1 cellular context compared by ENCODE assay signal in genomic region chr22:37051629-37052385, GRCh38.
A peak's percentile ranks its signal among the peaks of the same experiment; 100 is the strongest.
TF ChIP-seq lines count a peak whose summit lies in the region.

Gene KCTD17 (plus strand): TSS chr22:37051742. CDS start chr22:37051761, 19 bp downstream.

TF ChIP-seq in GM12878, 131 proteins besides CTCF, POLR2A, EP300 and RAD21 (continued from another document):
- TF ChIP-seq NR2F1 (conservative IDR thresholded peaks at IDR 0.05) (0 out of 2 replicates have a peak, but pooled peaks have one; percentile 33), CEBPB (IDR thresholded peaks at IDR 0.05; ENCODE audit: borderline replicate concordance in 1 of 2, low read depth in 2 of 2, low read length in 2 of 2) (no peak), LARP7 (IDR thresholded peaks at IDR 0.05) (peak; percentile 69; the same call in 1 of the 2 replicates), MTA2 (IDR thresholded peaks at IDR 0.05; ENCODE audit: low read depth) (no peak), BHLHE40 (IDR thresholded peaks at IDR 0.05; ENCODE audit: borderline replicate concordance in 1 of 2, low read depth in 2 of 2, low read length in 1 of 2) (peak in 1 of 2 experiments; percentile 43; a peak in 2 of 4 replicates), CREB1 (IDR thresholded peaks at IDR 0.05; ENCODE audit: low read depth) (no peak), YY1 (IDR thresholded peaks at IDR 0.05; ENCODE audit: low read depth, low read length) (peak; percentile 81), SMC3 (IDR thresholded peaks at IDR 0.05; ENCODE audit: borderline replicate concordance, low read length) (no peak), ZNF274 (IDR thresholded peaks at IDR 0.05; ENCODE audit: insufficient read depth, insufficient read length) (no peak), NFYA (IDR thresholded peaks at IDR 0.05; ENCODE audit: borderline replicate concordance, low read depth, low read length) (no peak), SRF (IDR thresholded peaks at IDR 0.05; ENCODE audit: low read depth in 2 of 2, low read length in 2 of 2) (peak in 1 of 2 experiments; percentile 48; a peak in 1 of 4 replicates), SMAD1 (IDR thresholded peaks at IDR 0.05; ENCODE audit: low read depth, partially characterized antibody) (no peak), ETV6 (conservative IDR thresholded peaks at IDR 0.05 in 1 of 2, IDR thresholded peaks at IDR 0.05 in 1 of 2; ENCODE audit: borderline replicate concordance in 1 of 2, low read depth in 1 of 2) (no peak), BACH1 (IDR thresholded peaks at IDR 0.05; ENCODE audit: borderline replicate concordance) (peak; percentile 68; the same call in 1 of the 2 replicates), CBX5 (IDR thresholded peaks at IDR 0.05; ENCODE audit: low read depth) (no peak), REST (IDR thresholded peaks at IDR 0.05; ENCODE audit: low read depth, low read length) (no peak), JUND (IDR thresholded peaks at IDR 0.05; ENCODE audit: low read depth, low read length) (no peak), TARDBP (IDR thresholded peaks at IDR 0.05; ENCODE audit: borderline replicate concordance) (no peak), YBX1 (IDR thresholded peaks at IDR 0.05) (no peak), ZZZ3 (IDR thresholded peaks at IDR 0.05; ENCODE audit: control insufficient read depth, insufficient read length, low read depth) (no peak), ZBTB40 (IDR thresholded peaks at IDR 0.05; ENCODE audit: borderline replicate concordance) (no peak), MXI1 (IDR thresholded peaks at IDR 0.05; ENCODE audit: low read depth, low read length) (peak; percentile 15; the same call in 1 of the 2 replicates), CREM (IDR thresholded peaks at IDR 0.05; ENCODE audit: low read depth) (no peak), RUNX3 (IDR thresholded peaks at IDR 0.05; ENCODE audit: low read length) (no peak), CHD1 (IDR thresholded peaks at IDR 0.05; ENCODE audit: low read depth, low read length) (no peak), ATF2 (IDR thresholded peaks at IDR 0.05; ENCODE audit: low read length) (no peak), ESRRA (IDR thresholded peaks at IDR 0.05; ENCODE audit: low read length) (no peak), PBX3 (IDR thresholded peaks at IDR 0.05; ENCODE audit: insufficient replicate concordance, low read depth, low read length) (no peak), ZNF592 (IDR thresholded peaks at IDR 0.05) (no peak), ZNF622 (IDR thresholded peaks at IDR 0.05) (no peak), STAT3 (IDR thresholded peaks at IDR 0.05; ENCODE audit: low read depth, low read length) (no peak), NFIC (IDR thresholded peaks at IDR 0.05; ENCODE audit: low read depth, low read length) (no peak), HDAC2 (IDR thresholded peaks at IDR 0.05) (no peak), SREBF1 (IDR thresholded peaks at IDR 0.05; ENCODE audit: low read length) (no peak), HDGF (IDR thresholded peaks at IDR 0.05) (no peak), SMARCA5 (IDR thresholded peaks at IDR 0.05) (no peak), FOXM1 (IDR thresholded peaks at IDR 0.05; ENCODE audit: low read depth, low read length) (no peak), NR2C2 (IDR thresholded peaks at IDR 0.05; ENCODE audit: borderline replicate concordance, control insufficient read depth, insufficient read length, low read depth) (no peak), GABPA (IDR thresholded peaks at IDR 0.05; ENCODE audit: low read depth) (no peak), IKZF2 (IDR thresholded peaks at IDR 0.05) (no peak), FOS (IDR thresholded peaks at IDR 0.05; ENCODE audit: borderline replicate concordance, extremely low read depth, insufficient read length) (no peak), KDM1A (IDR thresholded peaks at IDR 0.05; ENCODE audit: borderline replicate concordance) (no peak), SREBF2 (IDR thresholded peaks at IDR 0.05; ENCODE audit: low read length) (no peak), IRF4 (IDR thresholded peaks at IDR 0.05; ENCODE audit: low read depth, low read length) (no peak), RAD51 (IDR thresholded peaks at IDR 0.05) (no peak), SIN3A (IDR thresholded peaks at IDR 0.05; ENCODE audit: low read depth, low read length) (peak; percentile 33; the same call in 1 of the 2 replicates), MAX (IDR thresholded peaks at IDR 0.05; ENCODE audit: low read depth, low read length) (no peak), CEBPZ (IDR thresholded peaks at IDR 0.05; ENCODE audit: low read depth, low read length) (no peak), SP1 (IDR thresholded peaks at IDR 0.05; ENCODE audit: low read depth, low read length) (peak; percentile 21)
TF ChIP-seq in GM12878: peak in this region for 18.
